In the genomic region with DNA sequence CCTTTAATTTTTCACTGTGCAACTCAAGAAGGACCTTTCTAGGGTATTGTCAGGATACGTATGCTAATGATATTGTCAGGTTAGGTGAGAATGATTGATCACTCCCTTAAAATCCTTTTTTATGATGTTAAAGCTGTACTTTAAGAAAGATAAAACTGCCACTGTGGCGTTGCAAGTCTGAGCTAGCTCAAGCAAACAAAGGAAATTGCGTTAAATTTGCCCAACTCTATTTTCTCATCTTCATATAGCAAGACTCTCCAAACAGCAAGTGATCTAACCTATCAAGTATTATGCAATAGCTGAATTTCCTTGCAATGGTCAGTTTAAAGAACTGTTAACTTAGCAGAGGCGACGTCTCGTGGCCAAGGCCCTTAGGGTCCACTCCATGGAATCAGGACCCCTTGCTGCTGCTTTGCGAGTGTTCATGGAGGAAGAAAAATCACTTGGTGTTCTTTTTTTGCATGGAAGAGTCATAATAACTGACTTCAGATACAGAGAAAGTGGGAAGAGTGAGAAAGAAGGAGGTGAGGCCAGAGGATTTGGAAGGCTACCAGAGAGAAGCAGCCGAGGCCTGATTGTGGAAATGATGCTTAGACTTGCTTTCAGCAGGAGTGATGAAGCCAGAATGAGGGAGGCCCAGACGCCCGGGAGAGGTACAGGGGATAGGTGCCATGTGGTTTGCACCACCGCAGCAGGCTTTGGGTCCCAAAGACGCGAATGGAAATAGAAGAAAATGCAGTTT, we compare ENCODE assay signal across 8 cellular contexts. TPM values are rescaled to one million over a fixed set of nuclear protein-coding genes. Genes with fewer than 3 reads are reported as not detected.
A peak's percentile ranks its signal among the peaks of the same experiment; 100 is the strongest.
DNase-seq lines count a peak whose midpoint lies in the region; ATAC-seq, FAIRE-seq and TF ChIP-seq lines count a peak whose summit lies in the region.

No MANE protein-coding gene starts in this region.

- no peak overlapping the region for H3K9ac ChIP-seq in endocrine pancreas (ENCODE audit: control insufficient read depth, insufficient read depth, low read length)

- WGBS in small intestine, 3 donors = 70 to 77% (median 75%) methylated on average over 13 of the region's 13 CpGs

- no peaks in the 10 kb centered on the region for H3K9me3 Mint-ChIP-seq in activated naive CD4-positive, alpha-beta T cell treated with anti-CD3 and anti-CD28 coated beads, Interleukin-2, amount 50 U/mL, for 24 hours
- H3K9me3 Mint-ChIP-seq in type B pancreatic cell = no peaks in the 10 kb centered on the region

- H3K27ac Mint-ChIP-seq in activated naive CD4-positive, alpha-beta T cell treated with anti-CD3 and anti-CD28 coated beads, Interleukin-2, amount 50 U/mL, for 24 hours = peak overlapping the region; percentile 76
- peak overlapping the region; percentile 82 for H3K27ac Mint-ChIP-seq in type B pancreatic cell

- no peaks in the 10 kb centered on the region for H3K27me3 Mint-ChIP-seq in activated naive CD4-positive, alpha-beta T cell treated with anti-CD3 and anti-CD28 coated beads, Interleukin-2, amount 50 U/mL, for 24 hours
- H3K27me3 Mint-ChIP-seq in type B pancreatic cell = no peaks in the 10 kb centered on the region

- H3K4me3 ChIP-seq in RWPE2 (ENCODE audit: severe bottlenecking) (peak overlapping the region; percentile 1), endocrine pancreas (ENCODE audit: control insufficient read depth, insufficient read depth, low read length) (peak overlapping the region; percentile 95), small intestine (ENCODE audit: low read depth in 1 of 2, low read length in 2 of 2) (no peak overlapping the region)

- peaks cover 15% of the 10 kb centered on the region for H3K4me1 ChIP-seq in RWPE2 (ENCODE audit: insufficient read depth, poor library complexity, severe bottlenecking)
- peaks cover 9% of the 10 kb centered on the region for H3K4me1 ChIP-seq in endocrine pancreas (ENCODE audit: control insufficient read depth, insufficient read depth, low read length)
- H3K4me1 ChIP-seq in small intestine (ENCODE audit: control insufficient read depth in 2 of 2, insufficient read depth in 1 of 2, low read depth in 1 of 2, low read length in 1 of 2) = peaks cover 2 to 5% of the 10 kb centered on the region in 2 donors

- H3K4me1 Mint-ChIP-seq in activated naive CD4-positive, alpha-beta T cell treated with anti-CD3 and anti-CD28 coated beads, Interleukin-2, amount 50 U/mL, for 24 hours = peaks cover 59% of the 10 kb centered on the region
- H3K4me1 Mint-ChIP-seq in type B pancreatic cell (ENCODE audit: unreplicated experiment) = peaks cover 36% of the 10 kb centered on the region

- H3K36me3 ChIP-seq in RWPE2 (ENCODE audit: low read depth) (no peaks in the 10 kb centered on the region), endocrine pancreas (ENCODE audit: control insufficient read depth, insufficient read depth, low read length) (no peaks in the 10 kb centered on the region), small intestine (ENCODE audit: control insufficient read depth in 2 of 2, insufficient read depth in 2 of 2, low read length in 2 of 2) (no peaks in the 10 kb centered on the region)

- TF ChIP-seq CTCF in RWPE2 (IDR thresholded peaks at IDR 0.05; ENCODE audit: poor library complexity, severe bottlenecking) (peak; percentile 37), type B pancreatic cell (conservative IDR thresholded peaks at IDR 0.05) (no peak)

- H3K27me3 ChIP-seq in RWPE2 (ENCODE audit: insufficient read depth, poor library complexity, severe bottlenecking) (no peaks in the 10 kb centered on the region), endocrine pancreas (ENCODE audit: control insufficient read depth, insufficient read depth, low read length) (no peaks in the 10 kb centered on the region), small intestine (ENCODE audit: control insufficient read depth in 2 of 2, insufficient read depth in 2 of 2, low read length in 2 of 2) (no peaks in the 10 kb centered on the region)

- H3K4me3 Mint-ChIP-seq in activated naive CD4-positive, alpha-beta T cell treated with anti-CD3 and anti-CD28 coated beads, Interleukin-2, amount 50 U/mL, for 24 hours = peak overlapping the region; percentile 96
- H3K4me3 Mint-ChIP-seq in type B pancreatic cell = peak overlapping the region; percentile 90

- ATAC-seq in RWPE2 (ENCODE audit: low read depth) = peak; percentile 26; the same call in 1 of the 3 replicates
- ATAC-seq in GM21381 (IDR thresholded peaks at IDR 0.05; ENCODE audit: unreplicated experiment) = no peak
- no peak for ATAC-seq in GM19452 (IDR thresholded peaks at IDR 0.05; ENCODE audit: unreplicated experiment)

- H3K9me3 ChIP-seq in RWPE2 (ENCODE audit: severe bottlenecking) (no peaks in the 10 kb centered on the region), endocrine pancreas (ENCODE audit: control insufficient read depth, low read length) (no peaks in the 10 kb centered on the region), small intestine (ENCODE audit: control insufficient read depth, low read depth) (no peaks in the 10 kb centered on the region)

- FAIRE-seq in small intestine (lab: Jason Lieb, UNC) = no peak

- H3K36me3 Mint-ChIP-seq in activated naive CD4-positive, alpha-beta T cell treated with anti-CD3 and anti-CD28 coated beads, Interleukin-2, amount 50 U/mL, for 24 hours = peaks cover 18% of the 10 kb centered on the region
- H3K36me3 Mint-ChIP-seq in type B pancreatic cell = no peaks in the 10 kb centered on the region

- H3K27ac ChIP-seq in RWPE2 (ENCODE audit: poor library complexity, severe bottlenecking) = peak overlapping the region; percentile 17
- H3K27ac ChIP-seq in small intestine (ENCODE audit: low read depth in 1 of 2, low read length in 1 of 2) = no peak overlapping the region

- DNase-seq in activated naive CD4-positive, alpha-beta T cell treated with Interleukin-2 at 50 U/mL for 16 hours = no peak
- DNase-seq in RWPE2 (ENCODE audit: low spot score) (no peak), type B pancreatic cell (ENCODE audit: extremely low spot score, unreplicated experiment) (no peak), small intestine (no peak)

RNA-seq across cellular contexts. Expression of a gene that starts 2.5 kb away (rescaled TPM):
- 19.2 and 24.0 TPM in 2 replicates for total RNA-seq in type B pancreatic cell (ENCODE audit: low replicate concordance)
- 1 to 10 TPM; 4.0 to 9.9 (median 7.0) TPM for polyA plus RNA-seq in small intestine

Comparison
In these comparisons a context has a peak if more than half of its experiments do, and no peak if none do; other contexts are left out.
1. H3K4me3 ChIP-seq: peak in RWPE2 (single experiment) and endocrine pancreas (single experiment); none in small intestine (0 of 2).